Comparison of ENCODE assay signal across 2 cellular contexts in the genomic region with DNA sequence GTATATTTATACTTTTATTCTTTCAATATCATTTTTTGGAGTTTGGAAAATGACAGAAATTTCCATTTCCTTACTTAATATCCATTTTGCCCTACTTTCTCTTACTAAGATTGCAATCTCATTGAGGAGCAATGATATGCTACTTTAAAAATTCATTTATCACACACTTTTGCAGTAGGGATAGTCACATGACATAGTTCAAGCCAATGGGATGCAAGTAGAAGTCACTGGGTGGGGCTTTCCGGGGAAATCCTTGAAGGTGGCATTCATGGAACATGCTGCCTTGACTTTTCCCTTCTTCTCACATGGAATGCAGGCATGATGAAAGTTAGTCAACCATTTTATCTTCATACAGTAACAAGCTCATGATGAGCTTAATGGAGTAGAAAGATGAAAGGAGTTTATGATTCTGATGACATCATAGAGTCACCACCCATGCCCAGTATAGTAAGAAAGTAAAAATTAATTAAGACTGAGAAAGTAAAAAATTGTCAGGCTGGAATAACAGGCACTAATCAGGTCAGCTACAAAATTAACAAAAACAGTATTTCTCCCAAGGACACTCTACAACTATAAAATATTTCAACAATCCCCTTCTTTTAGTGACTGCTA.
TF ChIP-seq lines count a peak whose summit lies in the region.

No MANE protein-coding gene starts in this region.

TF ChIP-seq in HepG2, 621 proteins besides CTCF, POLR2A, EP300 and RAD21:
- TF ChIP-seq CREB1 (IDR thresholded peaks at IDR 0.05) (peak; percentile 40; the same call in 1 of the 2 replicates), CREB1 (CRISPR knock-in tag; IDR thresholded peaks at IDR 0.05) (no peak), RARA (CRISPR knock-in tag; IDR thresholded peaks at IDR 0.05) (no peak), ZFP36L1 (CRISPR knock-in tag; IDR thresholded peaks at IDR 0.05) (no peak), PHF8 (CRISPR knock-in tag; IDR thresholded peaks at IDR 0.05) (no peak), TSC22D2 (CRISPR knock-in tag; IDR thresholded peaks at IDR 0.05; ENCODE audit: borderline replicate concordance) (no peak), ATF7 (IDR thresholded peaks at IDR 0.05) (peak; percentile 77), ATF7 (CRISPR knock-in tag; IDR thresholded peaks at IDR 0.05) (no peak), PHB2 (IDR thresholded peaks at IDR 0.05; ENCODE audit: partially characterized antibody) (no peak), ARNT (IDR thresholded peaks at IDR 0.05) (no peak), ZNF543 (CRISPR knock-in tag; IDR thresholded peaks at IDR 0.05) (no peak), ZNF235 (CRISPR knock-in tag; IDR thresholded peaks at IDR 0.05; ENCODE audit: borderline replicate concordance) (no peak), HDAC1 (CRISPR knock-in tag; IDR thresholded peaks at IDR 0.05) (no peak)
- TF ChIP-seq, protein P1, sequence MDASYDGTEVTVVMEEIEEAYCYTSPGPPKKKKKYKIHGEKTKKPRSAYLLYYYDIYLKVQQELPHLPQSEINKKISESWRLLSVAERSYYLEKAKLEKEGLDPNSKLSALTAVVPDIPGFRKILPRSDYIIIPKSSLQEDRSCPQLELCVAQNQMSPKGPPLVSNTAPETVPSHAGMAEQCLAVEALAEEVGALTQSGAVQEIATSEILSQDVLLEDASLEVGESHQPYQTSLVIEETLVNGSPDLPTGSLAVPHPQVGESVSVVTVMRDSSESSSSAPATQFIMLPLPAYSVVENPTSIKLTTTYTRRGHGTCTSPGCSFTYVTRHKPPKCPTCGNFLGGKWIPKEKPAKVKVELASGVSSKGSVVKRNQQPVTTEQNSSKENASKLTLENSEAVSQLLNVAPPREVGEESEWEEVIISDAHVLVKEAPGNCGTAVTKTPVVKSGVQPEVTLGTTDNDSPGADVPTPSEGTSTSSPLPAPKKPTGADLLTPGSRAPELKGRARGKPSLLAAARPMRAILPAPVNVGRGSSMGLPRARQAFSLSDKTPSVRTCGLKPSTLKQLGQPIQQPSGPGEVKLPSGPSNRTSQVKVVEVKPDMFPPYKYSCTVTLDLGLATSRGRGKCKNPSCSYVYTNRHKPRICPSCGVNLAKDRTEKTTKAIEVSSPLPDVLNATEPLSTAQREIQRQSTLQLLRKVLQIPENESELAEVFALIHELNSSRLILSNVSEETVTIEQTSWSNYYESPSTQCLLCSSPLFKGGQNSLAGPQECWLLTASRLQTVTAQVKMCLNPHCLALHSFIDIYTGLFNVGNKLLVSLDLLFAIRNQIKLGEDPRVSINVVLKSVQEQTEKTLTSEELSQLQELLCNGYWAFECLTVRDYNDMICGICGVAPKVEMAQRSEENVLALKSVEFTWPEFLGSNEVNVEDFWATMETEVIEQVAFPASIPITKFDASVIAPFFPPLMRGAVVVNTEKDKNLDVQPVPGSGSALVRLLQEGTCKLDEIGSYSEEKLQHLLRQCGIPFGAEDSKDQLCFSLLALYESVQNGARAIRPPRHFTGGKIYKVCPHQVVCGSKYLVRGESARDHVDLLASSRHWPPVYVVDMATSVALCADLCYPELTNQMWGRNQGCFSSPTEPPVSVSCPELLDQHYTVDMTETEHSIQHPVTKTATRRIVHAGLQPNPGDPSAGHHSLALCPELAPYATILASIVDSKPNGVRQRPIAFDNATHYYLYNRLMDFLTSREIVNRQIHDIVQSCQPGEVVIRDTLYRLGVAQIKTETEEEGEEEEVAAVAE (CRISPR knock-in tag; IDR thresholded peaks at IDR 0.05; ENCODE audit: borderline replicate concordance): no peak
- TF ChIP-seq, protein P2, sequence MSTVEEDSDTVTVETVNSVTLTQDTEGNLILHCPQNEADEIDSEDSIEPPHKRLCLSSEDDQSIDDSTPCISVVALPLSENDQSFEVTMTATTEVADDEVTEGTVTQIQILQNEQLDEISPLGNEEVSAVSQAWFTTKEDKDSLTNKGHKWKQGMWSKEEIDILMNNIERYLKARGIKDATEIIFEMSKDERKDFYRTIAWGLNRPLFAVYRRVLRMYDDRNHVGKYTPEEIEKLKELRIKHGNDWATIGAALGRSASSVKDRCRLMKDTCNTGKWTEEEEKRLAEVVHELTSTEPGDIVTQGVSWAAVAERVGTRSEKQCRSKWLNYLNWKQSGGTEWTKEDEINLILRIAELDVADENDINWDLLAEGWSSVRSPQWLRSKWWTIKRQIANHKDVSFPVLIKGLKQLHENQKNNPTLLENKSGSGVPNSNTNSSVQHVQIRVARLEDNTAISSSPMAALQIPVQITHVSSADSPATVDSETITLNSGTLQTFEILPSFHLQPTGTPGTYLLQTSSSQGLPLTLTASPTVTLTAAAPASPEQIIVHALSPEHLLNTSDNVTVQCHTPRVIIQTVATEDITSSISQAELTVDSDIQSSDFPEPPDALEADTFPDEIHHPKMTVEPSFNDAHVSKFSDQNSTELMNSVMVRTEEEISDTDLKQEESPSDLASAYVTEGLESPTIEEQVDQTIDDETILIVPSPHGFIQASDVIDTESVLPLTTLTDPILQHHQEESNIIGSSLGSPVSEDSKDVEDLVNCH (CRISPR knock-in tag; IDR thresholded peaks at IDR 0.05): no peak
- TF ChIP-seq, protein P3, sequence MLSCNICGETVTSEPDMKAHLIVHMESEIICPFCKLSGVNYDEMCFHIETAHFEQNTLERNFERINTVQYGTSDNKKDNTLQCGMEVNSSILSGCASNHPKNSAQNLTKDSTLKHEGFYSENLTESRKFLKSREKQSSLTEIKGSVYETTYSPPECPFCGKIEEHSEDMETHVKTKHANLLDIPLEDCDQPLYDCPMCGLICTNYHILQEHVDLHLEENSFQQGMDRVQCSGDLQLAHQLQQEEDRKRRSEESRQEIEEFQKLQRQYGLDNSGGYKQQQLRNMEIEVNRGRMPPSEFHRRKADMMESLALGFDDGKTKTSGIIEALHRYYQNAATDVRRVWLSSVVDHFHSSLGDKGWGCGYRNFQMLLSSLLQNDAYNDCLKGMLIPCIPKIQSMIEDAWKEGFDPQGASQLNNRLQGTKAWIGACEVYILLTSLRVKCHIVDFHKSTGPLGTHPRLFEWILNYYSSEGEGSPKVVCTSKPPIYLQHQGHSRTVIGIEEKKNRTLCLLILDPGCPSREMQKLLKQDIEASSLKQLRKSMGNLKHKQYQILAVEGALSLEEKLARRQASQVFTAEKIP (CRISPR knock-in tag; IDR thresholded peaks at IDR 0.05; ENCODE audit: borderline replicate concordance): no peak
- TF ChIP-seq, protein P4, sequence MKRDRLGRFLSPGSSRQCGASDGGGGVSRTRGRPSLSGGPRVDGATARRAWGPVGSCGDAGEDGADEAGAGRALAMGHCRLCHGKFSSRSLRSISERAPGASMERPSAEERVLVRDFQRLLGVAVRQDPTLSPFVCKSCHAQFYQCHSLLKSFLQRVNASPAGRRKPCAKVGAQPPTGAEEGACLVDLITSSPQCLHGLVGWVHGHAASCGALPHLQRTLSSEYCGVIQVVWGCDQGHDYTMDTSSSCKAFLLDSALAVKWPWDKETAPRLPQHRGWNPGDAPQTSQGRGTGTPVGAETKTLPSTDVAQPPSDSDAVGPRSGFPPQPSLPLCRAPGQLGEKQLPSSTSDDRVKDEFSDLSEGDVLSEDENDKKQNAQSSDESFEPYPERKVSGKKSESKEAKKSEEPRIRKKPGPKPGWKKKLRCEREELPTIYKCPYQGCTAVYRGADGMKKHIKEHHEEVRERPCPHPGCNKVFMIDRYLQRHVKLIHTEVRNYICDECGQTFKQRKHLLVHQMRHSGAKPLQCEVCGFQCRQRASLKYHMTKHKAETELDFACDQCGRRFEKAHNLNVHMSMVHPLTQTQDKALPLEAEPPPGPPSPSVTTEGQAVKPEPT (CRISPR knock-in tag; IDR thresholded peaks at IDR 0.05; ENCODE audit: low read depth): no peak

TF ChIP-seq in K562, 482 proteins besides CTCF, POLR2A, EP300 and RAD21:
- no peak for TF ChIP-seq ATF1 (CRISPR knock-in tag; IDR thresholded peaks at IDR 0.05)
- TF ChIP-seq ATF1 (tag; IDR thresholded peaks at IDR 0.05): peak; percentile 23; the same call in 1 of the 2 replicates
- TF ChIP-seq BMI1 (IDR thresholded peaks at IDR 0.05; ENCODE audit: low read length): no peak
- no peak for TF ChIP-seq MYNN (IDR thresholded peaks at IDR 0.05)
- TF ChIP-seq MYNN (CRISPR knock-in tag; IDR thresholded peaks at IDR 0.05): no peak
- no peak for TF ChIP-seq SRSF1 (IDR thresholded peaks at IDR 0.05; ENCODE audit: low read depth, low read length)
- TF ChIP-seq, protein P5, sequence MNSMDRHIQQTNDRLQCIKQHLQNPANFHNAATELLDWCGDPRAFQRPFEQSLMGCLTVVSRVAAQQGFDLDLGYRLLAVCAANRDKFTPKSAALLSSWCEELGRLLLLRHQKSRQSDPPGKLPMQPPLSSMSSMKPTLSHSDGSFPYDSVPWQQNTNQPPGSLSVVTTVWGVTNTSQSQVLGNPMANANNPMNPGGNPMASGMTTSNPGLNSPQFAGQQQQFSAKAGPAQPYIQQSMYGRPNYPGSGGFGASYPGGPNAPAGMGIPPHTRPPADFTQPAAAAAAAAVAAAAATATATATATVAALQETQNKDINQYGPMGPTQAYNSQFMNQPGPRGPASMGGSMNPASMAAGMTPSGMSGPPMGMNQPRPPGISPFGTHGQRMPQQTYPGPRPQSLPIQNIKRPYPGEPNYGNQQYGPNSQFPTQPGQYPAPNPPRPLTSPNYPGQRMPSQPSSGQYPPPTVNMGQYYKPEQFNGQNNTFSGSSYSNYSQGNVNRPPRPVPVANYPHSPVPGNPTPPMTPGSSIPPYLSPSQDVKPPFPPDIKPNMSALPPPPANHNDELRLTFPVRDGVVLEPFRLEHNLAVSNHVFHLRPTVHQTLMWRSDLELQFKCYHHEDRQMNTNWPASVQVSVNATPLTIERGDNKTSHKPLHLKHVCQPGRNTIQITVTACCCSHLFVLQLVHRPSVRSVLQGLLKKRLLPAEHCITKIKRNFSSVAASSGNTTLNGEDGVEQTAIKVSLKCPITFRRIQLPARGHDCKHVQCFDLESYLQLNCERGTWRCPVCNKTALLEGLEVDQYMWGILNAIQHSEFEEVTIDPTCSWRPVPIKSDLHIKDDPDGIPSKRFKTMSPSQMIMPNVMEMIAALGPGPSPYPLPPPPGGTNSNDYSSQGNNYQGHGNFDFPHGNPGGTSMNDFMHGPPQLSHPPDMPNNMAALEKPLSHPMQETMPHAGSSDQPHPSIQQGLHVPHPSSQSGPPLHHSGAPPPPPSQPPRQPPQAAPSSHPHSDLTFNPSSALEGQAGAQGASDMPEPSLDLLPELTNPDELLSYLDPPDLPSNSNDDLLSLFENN (IDR thresholded peaks at IDR 0.05; ENCODE audit: low read depth in 2 of 2, low read length in 2 of 2): no peak
- peak; percentile 63; the same call in 1 of the 2 replicates for TF ChIP-seq RAD51 (IDR thresholded peaks at IDR 0.05; ENCODE audit: borderline replicate concordance, low read depth)
- peak; percentile 71; the same call in 1 of the 2 replicates for TF ChIP-seq TOE1 (IDR thresholded peaks at IDR 0.05; ENCODE audit: borderline replicate concordance)
- no peak for TF ChIP-seq TOE1 (CRISPR knock-in tag; IDR thresholded peaks at IDR 0.05; ENCODE audit: borderline replicate concordance, low read depth)
- TF ChIP-seq, protein P6, sequence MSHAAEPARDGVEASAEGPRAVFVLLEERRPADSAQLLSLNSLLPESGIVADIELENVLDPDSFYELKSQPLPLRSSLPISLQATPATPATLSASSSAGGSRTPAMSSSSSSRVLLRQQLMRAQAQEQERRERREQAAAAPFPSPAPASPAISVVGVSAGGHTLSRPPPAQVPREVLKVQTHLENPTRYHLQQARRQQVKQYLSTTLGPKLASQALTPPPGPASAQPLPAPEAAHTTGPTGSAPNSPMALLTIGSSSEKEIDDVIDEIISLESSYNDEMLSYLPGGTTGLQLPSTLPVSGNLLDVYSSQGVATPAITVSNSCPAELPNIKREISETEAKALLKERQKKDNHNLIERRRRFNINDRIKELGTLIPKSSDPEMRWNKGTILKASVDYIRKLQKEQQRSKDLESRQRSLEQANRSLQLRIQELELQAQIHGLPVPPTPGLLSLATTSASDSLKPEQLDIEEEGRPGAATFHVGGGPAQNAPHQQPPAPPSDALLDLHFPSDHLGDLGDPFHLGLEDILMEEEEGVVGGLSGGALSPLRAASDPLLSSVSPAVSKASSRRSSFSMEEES (CRISPR knock-in tag; IDR thresholded peaks at IDR 0.05): peak; percentile 92
- TF ChIP-seq, protein P7, sequence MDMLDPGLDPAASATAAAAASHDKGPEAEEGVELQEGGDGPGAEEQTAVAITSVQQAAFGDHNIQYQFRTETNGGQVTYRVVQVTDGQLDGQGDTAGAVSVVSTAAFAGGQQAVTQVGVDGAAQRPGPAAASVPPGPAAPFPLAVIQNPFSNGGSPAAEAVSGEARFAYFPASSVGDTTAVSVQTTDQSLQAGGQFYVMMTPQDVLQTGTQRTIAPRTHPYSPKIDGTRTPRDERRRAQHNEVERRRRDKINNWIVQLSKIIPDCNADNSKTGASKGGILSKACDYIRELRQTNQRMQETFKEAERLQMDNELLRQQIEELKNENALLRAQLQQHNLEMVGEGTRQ (CRISPR knock-in tag; IDR thresholded peaks at IDR 0.05): peak; percentile 49; the same call in 1 of the 2 replicates
- TF ChIP-seq, protein P8, sequence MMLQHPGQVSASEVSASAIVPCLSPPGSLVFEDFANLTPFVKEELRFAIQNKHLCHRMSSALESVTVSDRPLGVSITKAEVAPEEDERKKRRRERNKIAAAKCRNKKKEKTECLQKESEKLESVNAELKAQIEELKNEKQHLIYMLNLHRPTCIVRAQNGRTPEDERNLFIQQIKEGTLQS (IDR thresholded peaks at IDR 0.05): peak; percentile 64
- TF ChIP-seq, protein P8 (CRISPR knock-in tag; conservative IDR thresholded peaks at IDR 0.05): no peak
- TF ChIP-seq ATF7 (IDR thresholded peaks at IDR 0.05): peak; percentile 53; the same call in 1 of the 2 replicates
